ENCODE assay signal across 1 cellular context in genomic region chr22:41836551-41836950, GRCh38.
TF ChIP-seq lines count a peak whose summit lies in the region.

No MANE protein-coding gene starts in this region.

TF ChIP-seq in H1, 55 proteins besides CTCF, POLR2A, EP300 and RAD21:
- no peak for TF ChIP-seq CREB1 (IDR thresholded peaks at IDR 0.05)
- no peak for TF ChIP-seq EGR1 (IDR thresholded peaks at IDR 0.05; ENCODE audit: borderline replicate concordance, low read depth, low read length)
